Comparison of ENCODE assay signal across 22 cellular contexts in the genomic region with DNA sequence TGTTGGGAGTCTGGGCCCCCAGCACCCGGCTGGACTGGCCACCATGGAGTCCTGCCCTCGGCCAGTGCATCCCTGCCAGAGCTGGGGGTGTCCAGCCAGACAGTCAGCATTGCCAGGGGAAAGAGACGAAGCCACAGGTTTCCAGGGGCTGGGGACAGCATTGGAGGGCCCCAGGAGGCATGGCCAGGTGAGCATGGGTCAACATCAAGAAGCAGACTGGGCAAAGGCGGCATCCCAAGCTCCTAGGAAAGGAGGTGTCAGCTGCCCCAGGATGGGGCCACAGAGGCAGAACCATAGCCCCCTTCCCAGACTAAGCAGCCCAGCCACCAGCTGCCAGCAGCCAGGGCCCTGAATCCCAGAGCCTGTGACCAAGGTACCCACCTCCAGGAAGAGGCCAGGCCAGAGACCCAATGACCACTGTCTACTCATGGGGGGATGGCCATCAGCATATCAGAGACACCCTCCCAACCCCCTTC. TPM values are rescaled to one million over a fixed set of nuclear protein-coding genes. Genes with fewer than 3 reads are reported as not detected.
"Had no signal": no experiment of that assay in that cellular context is flagged by ENCODE, and none has a peak within 500 bp of the region (broad histone marks: within the 10 kb centered on the region; RNA-seq: fewer than 3 reads in every experiment).

No MANE protein-coding gene starts in this region.

- H3K9me3 ChIP-seq: colonic mucosa, left lung, pancreas, transverse colon had no signal

- H3K27ac ChIP-seq: colonic mucosa, left lung, pancreas, transverse colon had no signal

- ATAC-seq: activated CD4-positive, CD25-positive, alpha-beta regulatory T cell treated with anti-CD3 and anti-CD28 coated beads, Interleukin-2, amount 50 U/mL, for 24 hours; left lung; pancreas had no signal

- H3K36me3 ChIP-seq: colonic mucosa, left lung, pancreas, transverse colon had no signal

- H3K4me3 ChIP-seq: colonic mucosa, left lung, pancreas, transverse colon had no signal

- H3K27me3 ChIP-seq: pancreas had no signal

- H3K4me1 ChIP-seq: colonic mucosa had no signal

- DNase-seq: activated CD4-positive, alpha-beta T cell treated with anti-CD3 and anti-CD28 coated beads, Interleukin-2, amount 50 U/mL, for 1 hour; central memory CD4-positive, alpha-beta T cell; colonic mucosa; erythroblast; foreskin melanocyte; glutamatergic neuron; hypothalamus; naive B cell; stimulated activated CD4-positive, alpha-beta T cell treated with anti-CD3 and anti-CD28 coated beads, Interleukin-12 subunit alpha, Interleukin-12 subunit beta, amount 100 ng/mL, for 4 hours; stimulated activated CD4-positive, alpha-beta T cell treated with anti-CD3 and anti-CD28 coated beads, Interleukin-1b, Interleukin-23, amount 100 ng/mL, for 48 hours; stimulated activated CD8-positive, alpha-beta memory T cell treated with anti-CD3 and anti-CD28 coated beads, Interleukin-4, amount 100 ng/mL, for 48 hours; stimulated activated naive CD4-positive, alpha-beta T cell treated with Interleukin-2 at 50 U/mL for 16 hours; substantia nigra; T-helper 1 cell; T1000; transverse colon had no signal

RNA-seq across cellular contexts. Expression of gene WNT3A, which starts 32.2 kb away (rescaled TPM):
- total RNA-seq: activated CD8-positive, alpha-beta memory T cell treated with anti-CD3 and anti-CD28 coated beads for 36 hours; colonic mucosa; mononuclear cell; neural crest cell; pancreas; transverse colon had no signal
